ENCODE assay signal across 1 cellular context in the genomic region with DNA sequence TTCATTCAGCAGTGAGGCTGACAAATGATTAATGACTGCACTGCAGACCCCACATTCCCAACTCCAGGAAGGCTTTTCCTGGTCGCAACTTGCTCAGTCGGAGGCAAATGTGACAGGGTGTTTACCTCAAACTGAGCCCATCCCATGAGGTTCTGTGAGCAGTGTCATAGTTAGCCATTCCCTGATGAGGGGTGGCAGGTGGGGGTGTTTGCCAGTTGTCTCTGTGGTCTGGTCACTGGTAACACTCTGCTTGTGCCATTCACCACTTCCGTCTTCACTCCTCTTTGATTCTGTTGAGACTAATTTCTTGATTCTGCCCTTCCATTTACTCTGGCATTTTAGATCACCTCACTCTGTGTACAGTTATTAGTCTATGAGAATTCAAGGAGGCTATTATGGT.
TF ChIP-seq lines count a peak whose summit lies in the region.

No MANE protein-coding gene starts in this region.

TF ChIP-seq in GM23338, 12 proteins besides CTCF, POLR2A, EP300 and RAD21 (continued from another document):
- TF ChIP-seq, protein P1, sequence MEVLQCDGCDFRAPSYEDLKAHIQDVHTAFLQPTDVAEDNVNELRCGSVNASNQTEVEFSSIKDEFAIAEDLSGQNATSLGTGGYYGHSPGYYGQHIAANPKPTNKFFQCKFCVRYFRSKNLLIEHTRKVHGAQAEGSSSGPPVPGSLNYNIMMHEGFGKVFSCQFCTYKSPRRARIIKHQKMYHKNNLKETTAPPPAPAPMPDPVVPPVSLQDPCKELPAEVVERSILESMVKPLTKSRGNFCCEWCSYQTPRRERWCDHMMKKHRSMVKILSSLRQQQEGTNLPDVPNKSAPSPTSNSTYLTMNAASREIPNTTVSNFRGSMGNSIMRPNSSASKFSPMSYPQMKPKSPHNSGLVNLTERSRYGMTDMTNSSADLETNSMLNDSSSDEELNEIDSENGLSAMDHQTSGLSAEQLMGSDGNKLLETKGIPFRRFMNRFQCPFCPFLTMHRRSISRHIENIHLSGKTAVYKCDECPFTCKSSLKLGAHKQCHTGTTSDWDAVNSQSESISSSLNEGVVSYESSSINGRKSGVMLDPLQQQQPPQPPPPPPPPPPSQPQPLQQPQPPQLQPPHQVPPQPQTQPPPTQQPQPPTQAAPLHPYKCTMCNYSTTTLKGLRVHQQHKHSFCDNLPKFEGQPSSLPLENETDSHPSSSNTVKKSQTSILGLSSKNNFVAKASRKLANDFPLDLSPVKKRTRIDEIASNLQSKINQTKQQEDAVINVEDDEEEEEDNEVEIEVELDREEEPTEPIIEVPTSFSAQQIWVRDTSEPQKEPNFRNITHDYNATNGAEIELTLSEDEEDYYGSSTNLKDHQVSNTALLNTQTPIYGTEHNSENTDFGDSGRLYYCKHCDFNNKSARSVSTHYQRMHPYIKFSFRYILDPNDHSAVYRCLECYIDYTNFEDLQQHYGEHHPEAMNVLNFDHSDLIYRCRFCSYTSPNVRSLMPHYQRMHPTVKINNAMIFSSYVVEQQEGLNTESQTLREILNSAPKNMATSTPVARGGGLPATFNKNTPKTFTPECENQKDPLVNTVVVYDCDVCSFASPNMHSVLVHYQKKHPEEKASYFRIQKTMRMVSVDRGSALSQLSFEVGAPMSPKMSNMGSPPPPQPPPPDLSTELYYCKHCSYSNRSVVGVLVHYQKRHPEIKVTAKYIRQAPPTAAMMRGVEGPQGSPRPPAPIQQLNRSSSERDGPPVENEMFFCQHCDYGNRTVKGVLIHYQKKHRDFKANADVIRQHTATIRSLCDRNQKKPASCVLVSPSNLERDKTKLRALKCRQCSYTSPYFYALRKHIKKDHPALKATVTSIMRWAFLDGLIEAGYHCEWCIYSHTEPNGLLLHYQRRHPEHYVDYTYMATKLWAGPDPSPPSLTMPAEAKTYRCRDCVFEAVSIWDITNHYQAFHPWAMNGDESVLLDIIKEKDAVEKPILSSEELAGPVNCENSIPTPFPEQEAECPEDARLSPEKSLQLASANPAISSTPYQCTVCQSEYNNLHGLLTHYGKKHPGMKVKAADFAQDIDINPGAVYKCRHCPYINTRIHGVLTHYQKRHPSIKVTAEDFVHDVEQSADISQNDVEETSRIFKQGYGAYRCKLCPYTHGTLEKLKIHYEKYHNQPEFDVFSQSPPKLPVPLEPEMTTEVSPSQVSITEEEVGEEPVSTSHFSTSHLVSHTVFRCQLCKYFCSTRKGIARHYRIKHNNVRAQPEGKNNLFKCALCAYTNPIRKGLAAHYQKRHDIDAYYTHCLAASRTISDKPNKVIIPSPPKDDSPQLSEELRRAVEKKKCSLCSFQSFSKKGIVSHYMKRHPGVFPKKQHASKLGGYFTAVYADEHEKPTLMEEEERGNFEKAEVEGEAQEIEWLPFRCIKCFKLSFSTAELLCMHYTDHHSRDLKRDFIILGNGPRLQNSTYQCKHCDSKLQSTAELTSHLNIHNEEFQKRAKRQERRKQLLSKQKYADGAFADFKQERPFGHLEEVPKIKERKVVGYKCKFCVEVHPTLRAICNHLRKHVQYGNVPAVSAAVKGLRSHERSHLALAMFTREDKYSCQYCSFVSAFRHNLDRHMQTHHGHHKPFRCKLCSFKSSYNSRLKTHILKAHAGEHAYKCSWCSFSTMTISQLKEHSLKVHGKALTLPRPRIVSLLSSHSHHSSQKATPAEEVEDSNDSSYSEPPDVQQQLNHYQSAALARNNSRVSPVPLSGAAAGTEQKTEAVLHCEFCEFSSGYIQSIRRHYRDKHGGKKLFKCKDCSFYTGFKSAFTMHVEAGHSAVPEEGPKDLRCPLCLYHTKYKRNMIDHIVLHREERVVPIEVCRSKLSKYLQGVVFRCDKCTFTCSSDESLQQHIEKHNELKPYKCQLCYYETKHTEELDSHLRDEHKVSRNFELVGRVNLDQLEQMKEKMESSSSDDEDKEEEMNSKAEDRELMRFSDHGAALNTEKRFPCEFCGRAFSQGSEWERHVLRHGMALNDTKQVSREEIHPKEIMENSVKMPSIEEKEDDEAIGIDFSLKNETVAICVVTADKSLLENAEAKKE (CRISPR knock-in tag; IDR thresholded peaks at IDR 0.05): no peak
- TF ChIP-seq ZNF331 (CRISPR knock-in tag; IDR thresholded peaks at IDR 0.05; ENCODE audit: low read depth): no peak
- no peak for TF ChIP-seq EZH2 (IDR thresholded peaks at IDR 0.05; ENCODE audit: low read depth, unreplicated experiment)
- no peak for TF ChIP-seq POLR2AphosphoS5 (IDR thresholded peaks at IDR 0.05; ENCODE audit: low read depth)
- TF ChIP-seq STAT1 (IDR thresholded peaks at IDR 0.05; ENCODE audit: unreplicated experiment): no peak
- TF ChIP-seq EZH2phosphoT487 (IDR thresholded peaks at IDR 0.05; ENCODE audit: unreplicated experiment): no peak
- TF ChIP-seq ZNF114 (CRISPR knock-in tag; IDR thresholded peaks at IDR 0.05): no peak
- TF ChIP-seq NANOG (IDR thresholded peaks at IDR 0.05; ENCODE audit: borderline replicate concordance): no peak
- TF ChIP-seq, protein P2, sequence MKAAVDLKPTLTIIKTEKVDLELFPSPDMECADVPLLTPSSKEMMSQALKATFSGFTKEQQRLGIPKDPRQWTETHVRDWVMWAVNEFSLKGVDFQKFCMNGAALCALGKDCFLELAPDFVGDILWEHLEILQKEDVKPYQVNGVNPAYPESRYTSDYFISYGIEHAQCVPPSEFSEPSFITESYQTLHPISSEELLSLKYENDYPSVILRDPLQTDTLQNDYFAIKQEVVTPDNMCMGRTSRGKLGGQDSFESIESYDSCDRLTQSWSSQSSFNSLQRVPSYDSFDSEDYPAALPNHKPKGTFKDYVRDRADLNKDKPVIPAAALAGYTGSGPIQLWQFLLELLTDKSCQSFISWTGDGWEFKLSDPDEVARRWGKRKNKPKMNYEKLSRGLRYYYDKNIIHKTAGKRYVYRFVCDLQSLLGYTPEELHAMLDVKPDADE (IDR thresholded peaks at IDR 0.05): no peak
TF ChIP-seq in GM23338: peak in this region for 0.
